19 cellular contexts compared by ENCODE assay signal in the genomic region with DNA sequence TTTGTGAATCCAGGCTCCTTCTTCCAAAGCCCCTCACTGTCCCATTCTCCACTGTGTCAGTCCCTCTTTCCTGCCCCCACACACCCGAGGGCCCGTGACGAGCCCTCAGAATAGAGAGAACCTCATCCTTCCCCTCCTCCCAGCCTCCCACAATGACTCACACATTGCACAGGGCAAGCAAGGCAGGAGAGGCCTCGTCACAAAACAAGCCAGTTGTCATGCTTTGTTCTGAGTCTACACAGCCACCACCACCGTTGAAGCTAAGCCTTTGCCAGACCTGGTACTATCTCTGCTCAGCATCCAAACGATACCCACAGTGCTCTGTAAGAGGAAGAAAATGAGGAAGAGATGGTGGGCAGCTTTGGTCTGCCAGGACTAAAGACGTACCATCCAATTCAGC.
DNase-seq lines count a peak whose midpoint lies in the region; FAIRE-seq and TF ChIP-seq lines count a peak whose summit lies in the region.
"Had no signal": no experiment of that assay in that cellular context is flagged by ENCODE, and none has a peak within 500 bp of the region (broad histone marks: within the 10 kb centered on the region; RNA-seq: fewer than 3 reads in every experiment).

No MANE protein-coding gene starts in this region.

- no peak overlapping the region for H3K9ac ChIP-seq in SK-N-SH

- H3K27me3 Mint-ChIP-seq in glutamatergic neuron (ENCODE audit: unreplicated experiment) (peaks cover 5% of the 10 kb centered on the region), nephron progenitor cell (ENCODE audit: low read depth, poor library complexity) (peaks cover 4% of the 10 kb centered on the region)
- H3K27me3 Mint-ChIP-seq in activated T-helper 2 cell treated with anti-CD3 and anti-CD28 coated beads, Interferon-gamma antibody, Interleukin-2, Interleukin-4, amounts not matched to agents 10 μg/mL and 5 μg/mL and 100 μg/mL, durations not matched to agents 14 hours and 24 hours and 36 hours (ENCODE audit: low read depth): peaks cover 8% of the 10 kb centered on the region

- intact Hi-C loops in activated T-helper 2 cell treated with anti-CD3 and anti-CD28 coated beads, Interferon-gamma antibody, Interleukin-2, Interleukin-4, amounts not matched to agents 10 μg/mL and 5 μg/mL and 100 μg/mL, durations not matched to agents 14 hours and 24 hours and 36 hours (cut with micrococcal nuclease): no loop called here

- H3K4me2 ChIP-seq in SK-N-SH: no peak overlapping the region

- TF ChIP-seq CTCF in SK-N-SH (IDR thresholded peaks at IDR 0.05): no peak
- TF ChIP-seq CTCF in glutamatergic neuron (IDR thresholded peaks at IDR 0.05; ENCODE audit: partially characterized antibody, unreplicated experiment): no peak
- no peak for TF ChIP-seq CTCF in nephron progenitor cell (IDR thresholded peaks at IDR 0.05)

- DNase-seq in HPDE6-E6E7 (ENCODE audit: extremely low spot score) (peak; percentile 20), SK-N-SH (no peak), glutamatergic neuron (no peak), urothelium cell line (ENCODE audit: low spot score) (peak; percentile 71), nephron progenitor cell (no peak), cortex of kidney (lab: John Stamatoyannopoulos, UW) (no peak)
- DNase-seq in activated T-helper 2 cell treated with anti-CD3 and anti-CD28 coated beads, Interferon-gamma antibody, Interleukin-2, Interleukin-4, amounts not matched to agents 10 μg/mL and 5 μg/mL and 100 μg/mL, durations not matched to agents 14 hours and 24 hours and 36 hours (ENCODE audit: low spot score): no peak
- DNase-seq: activated CD8-positive, alpha-beta memory T cell treated with anti-CD3 and anti-CD28 coated beads for 24 hours; activated naive CD4-positive, alpha-beta T cell treated with Interleukin-2 at 50 U/mL for 16 hours; CD8-positive, alpha-beta T cell; central memory CD4-positive, alpha-beta T cell; hippocampal formation; NCI-H2029; NCI-H82; SHP77 treated with DMSO at 0.1 percent for 48 hours had no signal

- peaks cover 0 to 48% of the 10 kb centered on the region in 2 experiments; a peak in 2 of 4 replicates for H3K4me1 ChIP-seq in SK-N-SH (ENCODE audit: control insufficient read depth in 1 of 2, insufficient read depth in 2 of 2, low read depth in 1 of 2, low read length in 1 of 2)

- no peaks in the 10 kb centered on the region for H3K79me2 ChIP-seq in SK-N-SH (ENCODE audit: insufficient read depth)

- no peaks in the 10 kb centered on the region for H3K9me3 ChIP-seq in SK-N-SH

- H3K36me3 Mint-ChIP-seq in glutamatergic neuron (ENCODE audit: unreplicated experiment): no peaks in the 10 kb centered on the region
- H3K36me3 Mint-ChIP-seq in nephron progenitor cell (ENCODE audit: low read depth): no peaks in the 10 kb centered on the region
- H3K36me3 Mint-ChIP-seq in activated T-helper 2 cell treated with anti-CD3 and anti-CD28 coated beads, Interferon-gamma antibody, Interleukin-2, Interleukin-4, amounts not matched to agents 10 μg/mL and 5 μg/mL and 100 μg/mL, durations not matched to agents 14 hours and 24 hours and 36 hours (ENCODE audit: low read depth): no peaks in the 10 kb centered on the region
- H3K36me3 Mint-ChIP-seq: CD8-positive, alpha-beta T cell; IgD-negative memory B cell had no signal

- H2AFZ ChIP-seq in SK-N-SH (ENCODE audit: low read depth): no peak overlapping the region

- POLR2A ChIA-PET in SK-N-SH (lab: Yijun Ruan, JAX): no interaction called here

- H3K36me3 ChIP-seq in SK-N-SH (replicated peaks in 1 of 2; ENCODE audit: control insufficient read depth in 1 of 2, insufficient read depth in 2 of 2, low read length in 1 of 2): no peaks in the 10 kb centered on the region

- no peak for TF ChIP-seq RAD21 in SK-N-SH (IDR thresholded peaks at IDR 0.05; ENCODE audit: low read length)

- CTCF ChIA-PET in SK-N-SH (lab: Yijun Ruan, JAX): interaction anchor here (0.7 to 2.0 kb wide), 5 partner anchors 10 to 283 kb away, joined by 3 to 12 read pairs (median 3); no protein-coding TSS in a partner anchor

- H3K4me3 ChIP-seq in SK-N-SH (ENCODE audit: low read depth in 2 of 2, low read length in 1 of 2): no peak overlapping the region
- H3K4me3 ChIP-seq: skin epidermis had no signal

- no peaks in the 10 kb centered on the region for H4K20me1 ChIP-seq in SK-N-SH (ENCODE audit: insufficient read depth)

- no peak for TF ChIP-seq EP300 in SK-N-SH (IDR thresholded peaks at IDR 0.05; ENCODE audit: borderline replicate concordance in 1 of 2, low read depth in 1 of 2, low read length in 1 of 2)

- peak overlapping the region; percentile 6 for H3K27ac Mint-ChIP-seq in glutamatergic neuron (ENCODE audit: unreplicated experiment)
- H3K27ac Mint-ChIP-seq in nephron progenitor cell: no peak overlapping the region
- H3K27ac Mint-ChIP-seq in activated T-helper 2 cell treated with anti-CD3 and anti-CD28 coated beads, Interferon-gamma antibody, Interleukin-2, Interleukin-4, amounts not matched to agents 10 μg/mL and 5 μg/mL and 100 μg/mL, durations not matched to agents 14 hours and 24 hours and 36 hours: no peak overlapping the region
- H3K27ac Mint-ChIP-seq: CD8-positive, alpha-beta T cell had no signal

- no peak overlapping the region for H3K4me3 Mint-ChIP-seq in glutamatergic neuron (ENCODE audit: unreplicated experiment)
- H3K4me3 Mint-ChIP-seq in nephron progenitor cell: no peak overlapping the region
- no peak overlapping the region for H3K4me3 Mint-ChIP-seq in activated T-helper 2 cell treated with anti-CD3 and anti-CD28 coated beads, Interferon-gamma antibody, Interleukin-2, Interleukin-4, amounts not matched to agents 10 μg/mL and 5 μg/mL and 100 μg/mL, durations not matched to agents 14 hours and 24 hours and 36 hours (ENCODE audit: low read depth)
- H3K4me3 Mint-ChIP-seq: CD8-positive, alpha-beta T cell; IgD-negative memory B cell had no signal

- no peaks in the 10 kb centered on the region for H3K9me2 ChIP-seq in SK-N-SH

- no peaks in the 10 kb centered on the region for H3F3A ChIP-seq in SK-N-SH (replicated peaks; ENCODE audit: insufficient read depth)

- H3K27me3 ChIP-seq in SK-N-SH (ENCODE audit: insufficient read depth): no peaks in the 10 kb centered on the region

- no peak for FAIRE-seq in urothelium cell line (lab: Jason Lieb, UNC)
- FAIRE-seq: TTC549 had no signal

- peaks cover 18% of the 10 kb centered on the region for H3K9me3 Mint-ChIP-seq in glutamatergic neuron (ENCODE audit: unreplicated experiment)
- H3K9me3 Mint-ChIP-seq in nephron progenitor cell: no peaks in the 10 kb centered on the region
- H3K9me3 Mint-ChIP-seq in activated T-helper 2 cell treated with anti-CD3 and anti-CD28 coated beads, Interferon-gamma antibody, Interleukin-2, Interleukin-4, amounts not matched to agents 10 μg/mL and 5 μg/mL and 100 μg/mL, durations not matched to agents 14 hours and 24 hours and 36 hours: no peaks in the 10 kb centered on the region
- H3K9me3 Mint-ChIP-seq: CD8-positive, alpha-beta T cell; IgD-negative memory B cell had no signal

- H3K4me1 Mint-ChIP-seq in glutamatergic neuron (ENCODE audit: low read depth, unreplicated experiment) (peaks cover 53% of the 10 kb centered on the region), nephron progenitor cell (peaks cover 58% of the 10 kb centered on the region)
- H3K4me1 Mint-ChIP-seq in activated T-helper 2 cell treated with anti-CD3 and anti-CD28 coated beads, Interferon-gamma antibody, Interleukin-2, Interleukin-4, amounts not matched to agents 10 μg/mL and 5 μg/mL and 100 μg/mL, durations not matched to agents 14 hours and 24 hours and 36 hours (ENCODE audit: low read depth): no peaks in the 10 kb centered on the region
- H3K4me1 Mint-ChIP-seq: IgD-negative memory B cell had no signal

- WGBS in SK-N-SH (ENCODE audit: low lambda C conversion rate): 65% methylated on average over 7 of the region's 7 CpGs

- H3K27ac ChIP-seq in SK-N-SH (ENCODE audit: low read depth in 2 of 2, low read length in 1 of 2): no peak overlapping the region; a peak in 1 of 4 replicates
- H3K27ac ChIP-seq: epithelial cell of prostate, skin epidermis had no signal

TF ChIP-seq in SK-N-SH, 30 proteins besides CTCF, POLR2A, EP300 and RAD21:
- TF ChIP-seq GATA2 (CRISPR knock-in tag; IDR thresholded peaks at IDR 0.05): no peak
- peak; percentile 50; the same call in 1 of the 2 replicates for TF ChIP-seq FOSL2 (IDR thresholded peaks at IDR 0.05; ENCODE audit: borderline replicate concordance, low read depth)
- TF ChIP-seq TCF12 (IDR thresholded peaks at IDR 0.05): 0 out of 2 replicates have a peak, but pooled peaks have one; percentile 14
TF ChIP-seq in SK-N-SH: peak in this region for 2.

Comparison
In these comparisons a context has a peak if more than half of its experiments do, and no peak if none do; other contexts are left out.
1. DNase-seq: peak in HPDE6-E6E7 (single experiment) and urothelium cell line (single experiment); none in SK-N-SH (single experiment), glutamatergic neuron (single experiment), nephron progenitor cell (single experiment), activated T-helper 2 cell treated with anti-CD3 and anti-CD28 coated beads, Interferon-gamma antibody, Interleukin-2, Interleukin-4, amounts not matched to agents 10 μg/mL and 5 μg/mL and 100 μg/mL, durations not matched to agents 14 hours and 24 hours and 36 hours (single experiment) and cortex of kidney (single experiment).